Comparison of ENCODE assay signal across 10 cellular contexts in genomic region chr14:53147208-53147607, GRCh38. TPM values are rescaled to one million over a fixed set of nuclear protein-coding genes. Genes with fewer than 3 reads are reported as not detected.
A peak's percentile ranks its signal among the peaks of the same experiment; 100 is the strongest.
DNase-seq lines count a peak whose midpoint lies in the region; ATAC-seq lines count a peak whose summit lies in the region.
"Had no signal": no experiment of that assay in that cellular context is flagged by ENCODE, and none has a peak within 500 bp of the region (broad histone marks: within the 10 kb centered on the region; RNA-seq: fewer than 3 reads in every experiment).

No MANE protein-coding gene starts in this region.

- peak overlapping the region; percentile 65 for H3K27ac Mint-ChIP-seq in activated naive CD4-positive, alpha-beta T cell treated with anti-CD3 and anti-CD28 coated beads, Interleukin-2, amount 10 ng/mL, durations not matched to agents 7 days and 5 days
- peak overlapping the region in 1 of 2 donors; percentile 70 for H3K27ac Mint-ChIP-seq in activated naive CD4-positive, alpha-beta T cell treated with anti-CD3 and anti-CD28 coated beads, Interleukin-2, amount 50 U/mL, for 72 hours
- H3K27ac Mint-ChIP-seq in stimulated activated memory B cell treated with anti-CD40 and anti-IgM and Interleukin-4, amounts not matched to agents 10 μg/mL and 1 μg/mL and 100 μg/mL, for 72 hours = peak overlapping the region; percentile 61

- no peak for DNase-seq in activated naive CD4-positive, alpha-beta T cell treated with anti-CD3 and anti-CD28 coated beads, Interleukin-2, amount 10 ng/mL, durations not matched to agents 7 days and 5 days
- DNase-seq in activated naive CD4-positive, alpha-beta T cell treated with anti-CD3 and anti-CD28 coated beads, Interleukin-2, amount 50 U/mL, for 72 hours (ENCODE audit: low spot score in 2 of 2) = no peak
- DNase-seq in MV-4-11 (lab: John Stamatoyannopoulos, UW) = peak; percentile 34
- no peak for DNase-seq in NCI-H446 treated with DMSO at 0.1 percent for 48 hours (lab: John Stamatoyannopoulos, UW)
- no peak for DNase-seq in cerebellum (ENCODE audit: low spot score)
- DNase-seq in left cardiac atrium = no peak
- DNase-seq: GF-D8, NCI-H226 had no signal

- intact Hi-C loops in left cardiac atrium (cut with DNase I) = no loop called here

- CTCF ChIA-PET in activated naive CD4-positive, alpha-beta T cell treated with anti-CD3 and anti-CD28 coated beads, Interleukin-2, amount 10 ng/mL, durations not matched to agents 7 days and 5 days (lab: Charles Lee) = no interaction called here

- H3K4me3 Mint-ChIP-seq in activated naive CD4-positive, alpha-beta T cell treated with anti-CD3 and anti-CD28 coated beads, Interleukin-2, amount 10 ng/mL, durations not matched to agents 7 days and 5 days = peak overlapping the region; percentile 42
- peak overlapping the region; percentile 73 for H3K4me3 Mint-ChIP-seq in stimulated activated memory B cell treated with anti-CD40 and anti-IgM and Interleukin-4, amounts not matched to agents 10 μg/mL and 1 μg/mL and 100 μg/mL, for 72 hours

- H3K36me3 Mint-ChIP-seq in activated naive CD4-positive, alpha-beta T cell treated with anti-CD3 and anti-CD28 coated beads, Interleukin-2, amount 10 ng/mL, durations not matched to agents 7 days and 5 days = peaks cover 55% of the 10 kb centered on the region
- H3K36me3 Mint-ChIP-seq in activated naive CD4-positive, alpha-beta T cell treated with anti-CD3 and anti-CD28 coated beads, Interleukin-2, amount 50 U/mL, for 72 hours = peaks cover 46 to 51% of the 10 kb centered on the region in 2 donors
- H3K36me3 Mint-ChIP-seq in stimulated activated memory B cell treated with anti-CD40 and anti-IgM and Interleukin-4, amounts not matched to agents 10 μg/mL and 1 μg/mL and 100 μg/mL, for 72 hours = peaks cover 17% of the 10 kb centered on the region

- peaks cover 75% of the 10 kb centered on the region for H3K4me1 Mint-ChIP-seq in activated naive CD4-positive, alpha-beta T cell treated with anti-CD3 and anti-CD28 coated beads, Interleukin-2, amount 10 ng/mL, durations not matched to agents 7 days and 5 days
- peaks cover 73% of the 10 kb centered on the region for H3K4me1 Mint-ChIP-seq in stimulated activated memory B cell treated with anti-CD40 and anti-IgM and Interleukin-4, amounts not matched to agents 10 μg/mL and 1 μg/mL and 100 μg/mL, for 72 hours

- peaks cover 9% of the 10 kb centered on the region for H3K9me3 Mint-ChIP-seq in activated naive CD4-positive, alpha-beta T cell treated with anti-CD3 and anti-CD28 coated beads, Interleukin-2, amount 10 ng/mL, durations not matched to agents 7 days and 5 days
- peaks cover 3 to 6% of the 10 kb centered on the region in 2 donors for H3K9me3 Mint-ChIP-seq in activated naive CD4-positive, alpha-beta T cell treated with anti-CD3 and anti-CD28 coated beads, Interleukin-2, amount 50 U/mL, for 72 hours
- H3K9me3 Mint-ChIP-seq in stimulated activated memory B cell treated with anti-CD40 and anti-IgM and Interleukin-4, amounts not matched to agents 10 μg/mL and 1 μg/mL and 100 μg/mL, for 72 hours = peaks cover 3% of the 10 kb centered on the region

- H3K27me3 Mint-ChIP-seq in activated naive CD4-positive, alpha-beta T cell treated with anti-CD3 and anti-CD28 coated beads, Interleukin-2, amount 10 ng/mL, durations not matched to agents 7 days and 5 days = no peaks in the 10 kb centered on the region
- no peaks in the 10 kb centered on the region for H3K27me3 Mint-ChIP-seq in stimulated activated memory B cell treated with anti-CD40 and anti-IgM and Interleukin-4, amounts not matched to agents 10 μg/mL and 1 μg/mL and 100 μg/mL, for 72 hours

- no peak for ATAC-seq in activated naive CD4-positive, alpha-beta T cell treated with anti-CD3 and anti-CD28 coated beads, Interleukin-2, amount 50 U/mL, for 72 hours
- ATAC-seq in HG02642 (IDR thresholded peaks at IDR 0.05; ENCODE audit: poor library complexity, unreplicated experiment) (peak; percentile 40), left cardiac atrium (no peak)
- ATAC-seq in stimulated activated memory B cell treated with anti-CD40 and anti-IgM and Interleukin-4, amounts not matched to agents 10 μg/mL and 1 μg/mL and 100 μg/mL, for 72 hours = peak; percentile 59

RNA-seq across cellular contexts. Expression of gene DDHD1, which starts 5.9 kb away (rescaled TPM):
- total RNA-seq in activated naive CD4-positive, alpha-beta T cell treated with anti-CD3 and anti-CD28 coated beads, Interleukin-2, amount 50 U/mL, for 72 hours = 10 to 100 TPM; 35.3 to 50.1 TPM
- total RNA-seq in cerebellum = 62.8 TPM
- total RNA-seq in left cardiac atrium = 1 to 10 TPM; 9.2 to 9.8 TPM

Comparison
In these comparisons a context has a peak if more than half of its experiments do, and no peak if none do; other contexts are left out.
1. ATAC-seq: peak in HG02642 (single experiment) and stimulated activated memory B cell treated with anti-CD40 and anti-IgM and Interleukin-4, amounts not matched to agents 10 μg/mL and 1 μg/mL and 100 μg/mL, for 72 hours (single experiment); none in activated naive CD4-positive, alpha-beta T cell treated with anti-CD3 and anti-CD28 coated beads, Interleukin-2, amount 50 U/mL, for 72 hours (0 of 2) and left cardiac atrium (0 of 2).